ENCODE assay signal across 11 cellular contexts in genomic region chr3:174620138-174620537, GRCh38.
DNase-seq lines count a peak whose midpoint lies in the region; ATAC-seq and TF ChIP-seq lines count a peak whose summit lies in the region.
"Had no signal": no experiment of that assay in that cellular context is flagged by ENCODE, and none has a peak within 500 bp of the region (broad histone marks: within the 10 kb centered on the region; RNA-seq: fewer than 3 reads in every experiment).

No MANE protein-coding gene starts in this region.

- H3K79me2 ChIP-seq in SK-N-SH (ENCODE audit: insufficient read depth) = no peaks in the 10 kb centered on the region

- no peak overlapping the region for H3K27ac ChIP-seq in SK-N-SH (ENCODE audit: low read depth in 2 of 2, low read length in 1 of 2)

- WGBS in SK-N-SH (ENCODE audit: low lambda C conversion rate) = 55% methylated on average over 2 of the region's 2 CpGs

- POLR2A ChIA-PET in SK-N-SH (lab: Yijun Ruan, JAX) = no interaction called here

- no peaks in the 10 kb centered on the region for H3K36me3 ChIP-seq in SK-N-SH (replicated peaks in 1 of 2; ENCODE audit: control insufficient read depth in 1 of 2, insufficient read depth in 2 of 2, low read length in 1 of 2)

- no peak overlapping the region for H3K4me2 ChIP-seq in SK-N-SH

- no peaks in the 10 kb centered on the region for H3K9me3 ChIP-seq in SK-N-SH

- TF ChIP-seq CTCF in AG09309 (IDR thresholded peaks at IDR 0.05; ENCODE audit: control insufficient read depth, insufficient read depth, low read depth, low read length, missing control alignments) (peak; percentile 32), SK-N-SH (IDR thresholded peaks at IDR 0.05) (peak; percentile 38), glutamatergic neuron (IDR thresholded peaks at IDR 0.05; ENCODE audit: partially characterized antibody, unreplicated experiment) (peak; percentile 61)

- no peak overlapping the region for H2AFZ ChIP-seq in SK-N-SH (ENCODE audit: low read depth)

- H3K36me3 Mint-ChIP-seq in glutamatergic neuron (ENCODE audit: unreplicated experiment) = no peaks in the 10 kb centered on the region

- no peaks in the 10 kb centered on the region for H3F3A ChIP-seq in SK-N-SH (replicated peaks; ENCODE audit: insufficient read depth)

- no peak overlapping the region for H3K27ac Mint-ChIP-seq in glutamatergic neuron (ENCODE audit: unreplicated experiment)
- H3K27ac Mint-ChIP-seq: activated naive CD8-positive, alpha-beta T cell; IgD-negative memory B cell had no signal

- peaks cover 0 to 2% of the 10 kb centered on the region in 2 experiments; a peak in 1 of 4 replicates for H3K4me1 ChIP-seq in SK-N-SH (ENCODE audit: control insufficient read depth in 1 of 2, insufficient read depth in 2 of 2, low read depth in 1 of 2, low read length in 1 of 2)

- no peaks in the 10 kb centered on the region for H3K9me2 ChIP-seq in SK-N-SH

- no peak overlapping the region for H3K4me3 Mint-ChIP-seq in glutamatergic neuron (ENCODE audit: unreplicated experiment)
- H3K4me3 Mint-ChIP-seq: activated naive CD8-positive, alpha-beta T cell; IgD-negative memory B cell had no signal

- H3K4me3 ChIP-seq in AG09309 (ENCODE audit: control insufficient read depth, low read depth, low read length) = no peak overlapping the region
- H3K4me3 ChIP-seq in SK-N-SH (ENCODE audit: low read depth in 2 of 2, low read length in 1 of 2) = no peak overlapping the region

- H3K4me1 Mint-ChIP-seq in glutamatergic neuron (ENCODE audit: low read depth, unreplicated experiment) = no peaks in the 10 kb centered on the region
- H3K4me1 Mint-ChIP-seq: IgD-negative memory B cell had no signal

- H3K27me3 Mint-ChIP-seq in glutamatergic neuron (ENCODE audit: unreplicated experiment) = no peaks in the 10 kb centered on the region
- H3K27me3 Mint-ChIP-seq: activated naive CD8-positive, alpha-beta T cell; IgD-negative memory B cell had no signal

- H3K9me3 Mint-ChIP-seq in glutamatergic neuron (ENCODE audit: unreplicated experiment) = no peaks in the 10 kb centered on the region

- TF ChIP-seq EP300 in SK-N-SH (IDR thresholded peaks at IDR 0.05; ENCODE audit: borderline replicate concordance in 1 of 2, low read depth in 1 of 2, low read length in 1 of 2) = no peak

- peak; percentile 25; the same call in 1 of the 2 replicates for TF ChIP-seq RAD21 in SK-N-SH (IDR thresholded peaks at IDR 0.05; ENCODE audit: low read length)

- CTCF ChIA-PET in SK-N-SH (lab: Yijun Ruan, JAX) = no interaction called here

- DNase-seq in AG09309 (ENCODE audit: low read depth) (peak; percentile 2), HCEC 1CT (peak; percentile 46), SK-N-SH (no peak), glutamatergic neuron (no peak)
- no peak for DNase-seq in stimulated activated CD4-positive, alpha-beta T cell treated with anti-CD3 and anti-CD28 coated beads, Interleukin-2, amount 100 ng/mL, for 24 hours
- DNase-seq in activated CD4-positive, alpha-beta T cell treated with anti-CD3 and anti-CD28 coated beads, Interleukin-2, amount 50 U/mL, for 1 hour = no peak
- DNase-seq in stimulated activated CD4-positive, alpha-beta T cell treated with anti-CD3 and anti-CD28 coated beads, Interleukin-4, amount 100 ng/mL, for 4 hours = no peak

- H4K20me1 ChIP-seq in SK-N-SH (ENCODE audit: insufficient read depth) = no peaks in the 10 kb centered on the region

- H3K27me3 ChIP-seq in SK-N-SH (ENCODE audit: insufficient read depth) = no peaks in the 10 kb centered on the region

- no peak for ATAC-seq in HG03378 (IDR thresholded peaks at IDR 0.05; ENCODE audit: unreplicated experiment)
- ATAC-seq: activated CD4-positive, CD25-positive, alpha-beta regulatory T cell treated with anti-CD3 and anti-CD28 coated beads, Interleukin-2, amount 50 U/mL, for 24 hours had no signal

- H3K9ac ChIP-seq in SK-N-SH = no peak overlapping the region

TF ChIP-seq in SK-N-SH, 30 proteins besides CTCF, POLR2A, EP300 and RAD21:
- no peak for TF ChIP-seq NRF1 (IDR thresholded peaks at IDR 0.05; ENCODE audit: low read depth, low read length)

Comparison
In these comparisons a context has a peak if more than half of its experiments do, and no peak if none do; other contexts are left out.
1. DNase-seq: peak in AG09309 (single experiment) and HCEC 1CT (single experiment); none in SK-N-SH (single experiment), glutamatergic neuron (single experiment), stimulated activated CD4-positive, alpha-beta T cell treated with anti-CD3 and anti-CD28 coated beads, Interleukin-2, amount 100 ng/mL, for 24 hours (0 of 2), activated CD4-positive, alpha-beta T cell treated with anti-CD3 and anti-CD28 coated beads, Interleukin-2, amount 50 U/mL, for 1 hour (single experiment) and stimulated activated CD4-positive, alpha-beta T cell treated with anti-CD3 and anti-CD28 coated beads, Interleukin-4, amount 100 ng/mL, for 4 hours (0 of 2).
2. Peak in every context shown above with its lines, with median percentiles within 50 percentile points of each other: CTCF ChIP-seq.